10 cellular contexts compared by ENCODE assay signal in genomic region chr17:27345141-27345904, GRCh38. TPM values are rescaled to one million over a fixed set of nuclear protein-coding genes. Genes with fewer than 3 reads are reported as not detected.
DNase-seq lines count a peak whose midpoint lies in the region; ATAC-seq, FAIRE-seq and TF ChIP-seq lines count a peak whose summit lies in the region.
"Had no signal": no experiment of that assay in that cellular context is flagged by ENCODE, and none has a peak within 500 bp of the region (broad histone marks: within the 10 kb centered on the region; RNA-seq: fewer than 3 reads in every experiment).

No MANE protein-coding gene starts in this region.

- WGBS in K562 (ENCODE audit: insufficient coverage, low coverage, missing lambda C conversion rate): 0% methylated on average over 15 of the region's 17 CpGs

- in situ Hi-C loops in K562 (cut with MboI): no loop called here

- intact Hi-C loops in K562 (cut with micrococcal nuclease): no loop called here

- peak overlapping the region; percentile 84 for H3K4me2 ChIP-seq in K562 (ENCODE audit: insufficient read depth, low read length)

- H3K9me3 ChIP-seq in K562 (replicated peaks; ENCODE audit: control insufficient read depth, insufficient read depth, low read depth, low read length): 0 out of 2 replicates have a peak, but pooled peaks cover 3% of the 10 kb centered on the region

- DNase-seq in NCI-H2029 treated with DMSO at 0.1 percent for 48 hours (lab: John Stamatoyannopoulos, UW) (peak; percentile 84), K562 (ENCODE audit: extremely low read depth in 1 of 4, low spot score in 3 of 4) (peak; percentile 61 to 95 (median 76)), D721Med (ENCODE audit: insufficient read length, low spot score) (no peak), NCI-H69 (lab: John Stamatoyannopoulos, UW) (no peak), HuH-7 (ENCODE audit: low spot score) (no peak)
- DNase-seq in stimulated activated naive B cell treated with anti-CD40 and anti-IgM and Interleukin-4, amounts not matched to agents 10 μg/mL and 1 μg/mL and 100 μg/mL, for 72 hours: no peak
- DNase-seq in activated T-cell treated with anti-CD3 and anti-CD28 coated beads, Interleukin-2, amount 50 U/mL, for 24 hours: no peak
- DNase-seq: activated CD4-positive, alpha-beta T cell treated with anti-CD3 and anti-CD28 coated beads for 4 hours; central memory CD4-positive, alpha-beta T cell had no signal

- H3K27me3 Mint-ChIP-seq in stimulated activated naive B cell treated with anti-CD40 and anti-IgM and Interleukin-4, amounts not matched to agents 10 μg/mL and 1 μg/mL and 100 μg/mL, for 72 hours: peaks cover 6 to 8% of the 10 kb centered on the region in 2 donors
- peaks cover 3% of the 10 kb centered on the region for H3K27me3 Mint-ChIP-seq in activated T-cell treated with anti-CD3 and anti-CD28 coated beads, Interleukin-2, amount 50 U/mL, for 24 hours

- POLR2A ChIA-PET in K562 (lab: Yijun Ruan, JAX): interaction anchor here (0.7 to 3.7 kb wide), 15 partner anchors 9 to 321 kb away, joined by 3 to 39 read pairs (median 4); partner anchors contain the start of gene WSB1

- no peak for TF ChIP-seq CTCF in K562 (IDR thresholded peaks at IDR 0.05 in 2 of 3, conservative IDR thresholded peaks at IDR 0.05 in 1 of 3; ENCODE audit: insufficient read depth in 2 of 3, low read depth in 1 of 3, low read length in 3 of 3)
- no peak for TF ChIP-seq CTCF in D721Med (IDR thresholded peaks at IDR 0.05; ENCODE audit: insufficient read depth, missing control alignments)

- peaks cover 5% of the 10 kb centered on the region for H3K36me3 ChIP-seq in K562 (ENCODE audit: control insufficient read depth, insufficient read depth, low read length)

- H3K27me3 ChIP-seq in K562 (ENCODE audit: control insufficient read depth in 2 of 2, insufficient read depth in 2 of 2, low read length in 2 of 2): no peaks in the 10 kb centered on the region

- ATAC-seq in K562: peak; percentile 93
- ATAC-seq in stimulated activated naive B cell treated with anti-CD40 and anti-IgM and Interleukin-4, amounts not matched to agents 10 μg/mL and 1 μg/mL and 100 μg/mL, for 72 hours (replicated peaks): no peak

- peaks cover 25 to 48% of the 10 kb centered on the region in 2 experiments for H3K4me1 ChIP-seq in K562 (replicated peaks in 1 of 2; ENCODE audit: control insufficient read depth in 2 of 2, insufficient read depth in 2 of 2, low read length in 2 of 2)

- no peaks in the 10 kb centered on the region for H3K9me1 ChIP-seq in K562 (ENCODE audit: control insufficient read depth, insufficient read depth, low read length)

- BruUV-seq in K562 (replicated peaks; lab: Mats Ljungman, UMichigan): no TSS peak

- peak overlapping the region; percentile 85 to 89 for H3K9ac ChIP-seq in K562 (ENCODE audit: insufficient read depth in 1 of 2, low read depth in 2 of 2, low read length in 2 of 2)

- peaks cover 13% of the 10 kb centered on the region; the same call in 2 of the 3 replicates for H3K79me2 ChIP-seq in K562 (ENCODE audit: control insufficient read depth, insufficient read depth, low read length)

- H3K4me1 Mint-ChIP-seq in stimulated activated naive B cell treated with anti-CD40 and anti-IgM and Interleukin-4, amounts not matched to agents 10 μg/mL and 1 μg/mL and 100 μg/mL, for 72 hours: peaks cover 8 to 19% of the 10 kb centered on the region in 2 donors
- H3K4me1 Mint-ChIP-seq in activated T-cell treated with anti-CD3 and anti-CD28 coated beads, Interleukin-2, amount 50 U/mL, for 24 hours (ENCODE audit: low read depth): peaks cover 8% of the 10 kb centered on the region

- peaks cover 0 to 1% of the 10 kb centered on the region in 2 donors for H3K36me3 Mint-ChIP-seq in stimulated activated naive B cell treated with anti-CD40 and anti-IgM and Interleukin-4, amounts not matched to agents 10 μg/mL and 1 μg/mL and 100 μg/mL, for 72 hours
- H3K36me3 Mint-ChIP-seq in activated T-cell treated with anti-CD3 and anti-CD28 coated beads, Interleukin-2, amount 50 U/mL, for 24 hours (ENCODE audit: low read depth): no peaks in the 10 kb centered on the region

- no peaks in the 10 kb centered on the region for H3K9me3 Mint-ChIP-seq in stimulated activated naive B cell treated with anti-CD40 and anti-IgM and Interleukin-4, amounts not matched to agents 10 μg/mL and 1 μg/mL and 100 μg/mL, for 72 hours
- no peaks in the 10 kb centered on the region for H3K9me3 Mint-ChIP-seq in activated T-cell treated with anti-CD3 and anti-CD28 coated beads, Interleukin-2, amount 50 U/mL, for 24 hours

- peak overlapping the region; percentile 40 for H3K4me3 ChIP-seq in K562

- peak overlapping the region; percentile 42 for H3K27ac Mint-ChIP-seq in stimulated activated naive B cell treated with anti-CD40 and anti-IgM and Interleukin-4, amounts not matched to agents 10 μg/mL and 1 μg/mL and 100 μg/mL, for 72 hours
- no peak overlapping the region for H3K27ac Mint-ChIP-seq in activated T-cell treated with anti-CD3 and anti-CD28 coated beads, Interleukin-2, amount 50 U/mL, for 24 hours

- no peak overlapping the region for H3K4me3 Mint-ChIP-seq in stimulated activated naive B cell treated with anti-CD40 and anti-IgM and Interleukin-4, amounts not matched to agents 10 μg/mL and 1 μg/mL and 100 μg/mL, for 72 hours
- H3K4me3 Mint-ChIP-seq in activated T-cell treated with anti-CD3 and anti-CD28 coated beads, Interleukin-2, amount 50 U/mL, for 24 hours: no peak overlapping the region

- TF ChIP-seq EP300 in K562 (IDR thresholded peaks at IDR 0.05; ENCODE audit: low read length): no peak; the same call in 1 of the 2 replicates

- CTCF ChIA-PET in K562 (lab: Yijun Ruan, JAX; ENCODE audit: low intra/inter-chr PET ratio): no interaction called here

- no peaks in the 10 kb centered on the region for H4K20me1 ChIP-seq in K562 (replicated peaks; ENCODE audit: control insufficient read depth, insufficient read depth, low read length)

- peak overlapping the region; percentile 93 for H2AFZ ChIP-seq in K562 (ENCODE audit: low read depth, low read length)

- peak; percentile 92 for TF ChIP-seq POLR2A in K562 (conservative IDR thresholded peaks at IDR 0.05)

- FAIRE-seq in K562 (lab: Jason Lieb, UNC) (peak; percentile 99), islet of Langerhans (lab: Jason Lieb, UNC) (peak; percentile 58), D721Med (lab: Jason Lieb, UNC) (no peak)

- no peak for TF ChIP-seq RAD21 in K562 (CRISPR knock-in tag; conservative IDR thresholded peaks at IDR 0.05 in 1 of 2, IDR thresholded peaks at IDR 0.05 in 1 of 2)

- peak overlapping the region; percentile 95 for H3K27ac ChIP-seq in K562 (ENCODE audit: extremely low read depth, low read depth, low read length)

TF ChIP-seq in K562, 482 proteins besides CTCF, POLR2A, EP300 and RAD21 (continues in another document):
- TF ChIP-seq ZKSCAN3 (CRISPR knock-in tag; IDR thresholded peaks at IDR 0.05): no peak
- peak; percentile 96 for TF ChIP-seq MYC (IDR thresholded peaks at IDR 0.05; ENCODE audit: low read depth, low read length)
- peak; percentile 70; the same call in 1 of the 2 replicates for TF ChIP-seq MYC (CRISPR knock-in tag; IDR thresholded peaks at IDR 0.05; ENCODE audit: borderline replicate concordance, low read depth)
- TF ChIP-seq NR2C1 (IDR thresholded peaks at IDR 0.05): no peak
- peak; percentile 64 for TF ChIP-seq NR2C1 (tag; IDR thresholded peaks at IDR 0.05)
- peak; percentile 36; the same call in 1 of the 2 replicates for TF ChIP-seq MEF2D (tag; conservative IDR thresholded peaks at IDR 0.05; ENCODE audit: low read depth)
- peak; percentile 64; the same call in 1 of the 2 replicates for TF ChIP-seq ZBTB12 (CRISPR knock-in tag; IDR thresholded peaks at IDR 0.05)
- peak; percentile 37; the same call in 1 of the 2 replicates for TF ChIP-seq RNF2 (IDR thresholded peaks at IDR 0.05)
- TF ChIP-seq MAFG (tag; conservative IDR thresholded peaks at IDR 0.05): no peak
- peak; percentile 35 to 55; a peak in 3 of 4 replicates for TF ChIP-seq NRF1 (conservative IDR thresholded peaks at IDR 0.05 in 1 of 2, IDR thresholded peaks at IDR 0.05 in 1 of 2)

RNA-seq across cellular contexts. Expression of gene WSB1, which starts 51.4 kb away (rescaled TPM):
- total RNA-seq in K562 (2011; cell fraction: chromatin; rRNA removed; ENCODE audit: low replicate concordance): 209 and 630 TPM in 2 replicates
- 107 and 151 TPM in 2 replicates for total RNA-seq in K562 (2011; cell fraction: nucleolus; rRNA removed)
- total RNA-seq in K562 (2011; cell fraction: nucleoplasm; rRNA removed): 261 and 301 TPM in 2 replicates
- total RNA-seq in K562 (2014; rRNA removed) (51.1 and 51.8 TPM in 2 replicates), K562 (2014; rRNA removed; fragmentation: Illumina TruSeq; extraction: Trizol) (91.0 and 106 TPM in 2 replicates), K562 (2015; rRNA removed; fragmentation: Illumina TruSeq; extraction: Trizol) (68.1 and 75.0 TPM in 2 replicates), K562 (2021) (91.7 and 100 TPM in 2 replicates)
- polyA plus RNA-seq in K562 (2011; rRNA removed) (164 and 229 TPM in 2 replicates), K562 (2014; fragmentation: Illumina TruSeq; extraction: Trizol) (81.1 and 94.7 TPM in 2 replicates), K562 (2014; fragmentation: Nextera tagmentation; extraction: Ambion mirVana) (10 to 100 TPM; 22.8 to 29.8 TPM), K562 (2014; rRNA removed) (118 and 163 TPM in 2 replicates)
- 131 and 284 TPM in 2 replicates for polyA plus RNA-seq in K562 (2011; cell fraction: cytosol; rRNA removed)
- polyA plus RNA-seq in K562 (2011; cell fraction: nucleus; rRNA removed): 372 and 557 TPM in 2 replicates
- polyA plus RNA-seq in K562 (2012): 64.3 and 80.1 TPM in 2 replicates
- polyA minus RNA-seq in K562 (2011; rRNA and poly(A)+ RNA removed): 83.8 and 95.9 TPM in 2 replicates
- 38.2 and 47.6 TPM in 2 replicates for polyA minus RNA-seq in K562 (2011; cell fraction: cytosol; rRNA and poly(A)+ RNA removed)
- 92.9 and 111 TPM in 2 replicates for polyA minus RNA-seq in K562 (2011; cell fraction: nucleus; rRNA and poly(A)+ RNA removed)

Comparison
In these comparisons a context has a peak if more than half of its experiments do, and no peak if none do; other contexts are left out.
1. DNase-seq: peak in NCI-H2029 treated with DMSO at 0.1 percent for 48 hours (single experiment) and K562 (4 of 4); none in stimulated activated naive B cell treated with anti-CD40 and anti-IgM and Interleukin-4, amounts not matched to agents 10 μg/mL and 1 μg/mL and 100 μg/mL, for 72 hours (single experiment), D721Med (single experiment), NCI-H69 (single experiment), HuH-7 (single experiment) and activated T-cell treated with anti-CD3 and anti-CD28 coated beads, Interleukin-2, amount 50 U/mL, for 24 hours (single experiment).